Comparison of ENCODE assay signal across 31 cellular contexts in genomic region chr19:5613466-5613865, GRCh38. TPM values are rescaled to one million over a fixed set of nuclear protein-coding genes. Genes with fewer than 3 reads are reported as not detected.
"Had no signal": no experiment of that assay in that cellular context is flagged by ENCODE, and none has a peak within 500 bp of the region (broad histone marks: within the 10 kb centered on the region; RNA-seq: fewer than 3 reads in every experiment).

No MANE protein-coding gene starts in this region.

- H3K4me1 ChIP-seq: foreskin keratinocyte, neural progenitor cell, parathyroid adenoma, right lobe of liver had no signal

- H3K9ac ChIP-seq: neural progenitor cell, parathyroid adenoma had no signal

- H3K9me3 ChIP-seq: esophagus muscularis mucosa, gastroesophageal sphincter, heart left ventricle, right lobe of liver, testis, tibial artery had no signal

- H2AFZ ChIP-seq: hepatocyte, neural progenitor cell, parathyroid adenoma had no signal

- H3K4me3 ChIP-seq: coronary artery, esophagus muscularis mucosa, gastroesophageal sphincter, heart left ventricle, hepatocyte, lung, neural progenitor cell, right lobe of liver, smooth muscle cell, testis, tibial artery had no signal

- H3K4me2 ChIP-seq: hepatocyte, neural progenitor cell, smooth muscle cell had no signal

- H3K9me3 Mint-ChIP-seq: memory B cell; naive thymus-derived CD4-positive, alpha-beta T cell; nephron; neural progenitor cell; type B pancreatic cell had no signal

- H3K27ac Mint-ChIP-seq: memory B cell, nephron, neural progenitor cell, progenitor cell of endocrine pancreas, type B pancreatic cell had no signal

- H3K27ac ChIP-seq: coronary artery, esophagus muscularis mucosa, foreskin keratinocyte, gastroesophageal sphincter, hepatocyte, neural progenitor cell, parathyroid adenoma, right lobe of liver, testis, tibial artery had no signal

- DNase-seq: dermis blood vessel endothelial cell; effector memory CD4-positive, alpha-beta T cell; foreskin keratinocyte; heart left ventricle; kidney; midbrain; naive thymus-derived CD4-positive, alpha-beta T cell; right lobe of liver; stimulated activated CD4-positive, alpha-beta T cell treated with anti-CD3 and anti-CD28 coated beads, Interleukin-12 subunit alpha, Interleukin-12 subunit beta, amount 100 ng/mL, for 4 hours; stimulated activated CD4-positive, alpha-beta T cell treated with anti-CD3 and anti-CD28 coated beads, Interleukin-1b, Interleukin-23, amount 100 ng/mL, for 48 hours; stimulated activated CD4-positive, alpha-beta T cell treated with anti-CD3 and anti-CD28 coated beads, Interleukin-4, amount 100 ng/mL, for 1 hour; stimulated activated CD8-positive, alpha-beta memory T cell treated with anti-CD3 and anti-CD28 coated beads, Interleukin-4, amount 100 ng/mL, for 48 hours; stimulated activated naive CD8-positive, alpha-beta T cell treated with anti-CD3 and anti-CD28 coated beads, Interleukin-15, Interleukin-2, amounts not matched to agents 100 U/mL and 50 U/mL, for 24 hours; substantia nigra; testis had no signal

- ATAC-seq: foreskin keratinocyte; gastroesophageal sphincter; left lobe of liver; naive thymus-derived CD4-positive, alpha-beta T cell; right lobe of liver; stimulated activated naive CD8-positive, alpha-beta T cell treated with anti-CD3 and anti-CD28 coated beads, Interleukin-15, Interleukin-2, amounts not matched to agents 100 U/mL and 50 U/mL, for 24 hours had no signal

- FAIRE-seq: endothelial cell of umbilical vein, kidney had no signal

- H3K27me3 ChIP-seq: esophagus muscularis mucosa, foreskin keratinocyte, gastroesophageal sphincter, heart left ventricle, hepatocyte, neural progenitor cell, right lobe of liver, testis, tibial artery had no signal

RNA-seq across cellular contexts. Expression of gene TINCR, which starts 45.7 kb away (rescaled TPM):
- total RNA-seq: endothelial cell of umbilical vein, epithelial cell of proximal tubule, left lobe of liver had no signal
- polyA plus RNA-seq: naive thymus-derived CD4-positive, alpha-beta T cell had no signal
